ENCODE assay signal across 16 cellular contexts in genomic region chr2:138649571-138649970, GRCh38.
"Had no signal": no experiment of that assay in that cellular context is flagged by ENCODE, and none has a peak within 500 bp of the region (broad histone marks: within the 10 kb centered on the region; RNA-seq: fewer than 3 reads in every experiment).

No MANE protein-coding gene starts in this region.

- H3K4me1 ChIP-seq: gastrocnemius medialis, left ventricle myocardium inferior, lower lobe of right lung, pancreas had no signal

- H3K27ac ChIP-seq: dorsolateral prefrontal cortex, gastrocnemius medialis, left ventricle myocardium inferior, lower lobe of right lung, pancreas had no signal

- DNase-seq: cortex of kidney; dorsolateral prefrontal cortex; effector CD8-positive, alpha-beta T cell; gastrocnemius medialis; immature natural killer cell; left ventricle myocardium inferior; lower lobe of right lung; mesenchymal stem cell; midbrain; occipital lobe; pancreas; right cardiac atrium; small intestine; stimulated activated CD4-positive, alpha-beta T cell treated with anti-CD3 and anti-CD28 coated beads, Interleukin-12 subunit alpha, Interleukin-12 subunit beta, amount 100 ng/mL, for 4 hours; stimulated activated naive CD4-positive, alpha-beta T cell treated with Interleukin-2 at 50 U/mL for 16 hours; trophoblast cell had no signal

- H3K4me3 ChIP-seq: dorsolateral prefrontal cortex, gastrocnemius medialis, left ventricle myocardium inferior, lower lobe of right lung, pancreas had no signal

- H3K27me3 ChIP-seq: dorsolateral prefrontal cortex, gastrocnemius medialis, pancreas had no signal

- ATAC-seq: gastrocnemius medialis, lower lobe of right lung, pancreas, right cardiac atrium had no signal
